8 cellular contexts compared by ENCODE assay signal in the genomic region with DNA sequence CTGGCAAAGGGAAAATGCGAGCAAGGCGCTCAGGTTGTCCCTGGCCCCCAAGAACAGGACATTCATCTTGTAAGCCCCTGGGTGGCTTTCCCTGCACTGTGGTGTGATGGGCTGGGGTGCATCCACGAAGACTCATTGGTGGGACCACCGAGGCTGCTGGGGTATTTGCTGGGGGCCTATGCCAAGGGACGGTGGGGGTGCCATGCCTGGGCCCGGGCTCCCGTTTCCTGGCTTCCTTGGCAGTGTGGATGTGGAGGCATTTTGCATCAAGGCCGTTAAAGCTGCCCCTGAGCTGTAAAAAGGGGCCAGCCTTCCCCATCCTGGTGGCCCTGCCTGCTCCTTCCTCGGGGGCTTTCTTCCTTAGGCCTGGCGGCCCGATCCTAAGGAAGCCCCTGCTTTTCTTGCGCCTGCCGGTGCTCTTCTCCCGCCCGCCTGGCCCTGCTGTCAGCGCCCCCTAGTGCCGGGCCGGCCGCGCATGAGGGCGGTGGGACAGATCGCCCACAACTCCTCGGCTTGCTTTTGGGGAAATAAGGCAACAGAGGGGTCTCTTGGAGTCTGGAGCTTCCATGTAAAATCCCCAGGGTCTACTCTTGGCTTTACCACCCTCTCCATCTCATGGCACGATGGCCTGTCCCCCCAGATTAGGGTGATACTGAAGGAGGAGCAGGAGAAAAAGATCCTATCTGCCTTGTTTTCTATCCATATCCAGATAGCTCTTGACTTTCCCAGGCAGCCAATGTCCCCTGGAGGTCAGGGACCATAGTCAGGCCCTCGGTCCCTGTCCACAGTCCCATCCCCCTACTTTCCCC. TPM values are rescaled to one million over a fixed set of nuclear protein-coding genes. Genes with fewer than 3 reads are reported as not detected.
DNase-seq lines count a peak whose midpoint lies in the region; ATAC-seq and TF ChIP-seq lines count a peak whose summit lies in the region.

No MANE protein-coding gene starts in this region.

- TF ChIP-seq POLR2A in gastroesophageal sphincter (IDR thresholded peaks at IDR 0.05) = no peak

- BruUV-seq in Calu3 (replicated peaks; lab: Mats Ljungman, UMichigan) = no TSS peak

- WGBS in gastroesophageal sphincter (ENCODE audit: low coverage in 1 of 2), 2 donors = 50% methylated on average over 1 of the region's 25 CpGs; no CpG with 5 or more reads in 1 of the 2 donors

- H3K4me1 ChIP-seq in gastroesophageal sphincter = peaks cover 0 to 25% (median 0%) of the 10 kb centered on the region in 3 donors

- no peak for TF ChIP-seq EP300 in gastroesophageal sphincter (IDR thresholded peaks at IDR 0.05)

- peaks cover 0 to 9% of the 10 kb centered on the region in 2 donors for H3K36me3 ChIP-seq in gastroesophageal sphincter

- H3K27ac ChIP-seq in gastroesophageal sphincter = peak overlapping the region in 1 of 4 donors; percentile 52

- H3K27me3 Mint-ChIP-seq in Calu3 (ENCODE audit: unreplicated experiment) = peaks cover 14% of the 10 kb centered on the region
- peaks cover 38% of the 10 kb centered on the region for H3K27me3 Mint-ChIP-seq in progenitor cell of endocrine pancreas

- DNase-seq in Calu3 (peak; percentile 65), Kasumi-1 (lab: John Stamatoyannopoulos, UW) (peak; percentile 56 to 61), progenitor cell of endocrine pancreas (ENCODE audit: low spot score, unreplicated experiment) (no peak), T1000 (lab: John Stamatoyannopoulos, UW) (no peak), mucosa of gallbladder (ENCODE audit: low spot score) (no peak)
- DNase-seq in activated CD8-positive, alpha-beta memory T cell treated with anti-CD3 and anti-CD28 coated beads for 24 hours = peak; percentile 79

- H3K4me3 ChIP-seq in gastroesophageal sphincter = peak overlapping the region in 1 of 2 donors; percentile 26

- CTCF ChIA-PET in Calu3 (lab: Charles Lee) = no interaction called here

- no peaks in the 10 kb centered on the region for H3K4me1 Mint-ChIP-seq in Calu3 (ENCODE audit: low read depth, unreplicated experiment)
- peaks cover 18% of the 10 kb centered on the region for H3K4me1 Mint-ChIP-seq in progenitor cell of endocrine pancreas (ENCODE audit: low read depth)

- H3K36me3 Mint-ChIP-seq in Calu3 (ENCODE audit: insufficient read depth, unreplicated experiment) (no peaks in the 10 kb centered on the region), progenitor cell of endocrine pancreas (ENCODE audit: insufficient read depth) (no peaks in the 10 kb centered on the region)

- H3K9me3 Mint-ChIP-seq in Calu3 (ENCODE audit: low read depth, unreplicated experiment) (no peaks in the 10 kb centered on the region), progenitor cell of endocrine pancreas (ENCODE audit: low read depth) (no peaks in the 10 kb centered on the region)

- TF ChIP-seq CTCF in Calu3 (IDR thresholded peaks at IDR 0.05; ENCODE audit: unreplicated experiment) (peak; percentile 46), gastroesophageal sphincter (IDR thresholded peaks at IDR 0.05) (peak in 3 of 4 experiments; percentile 82 to 94 (median 83)), progenitor cell of endocrine pancreas (IDR thresholded peaks at IDR 0.05; ENCODE audit: unreplicated experiment) (peak; percentile 89)

- H3K4me3 Mint-ChIP-seq in Calu3 (ENCODE audit: low read depth, unreplicated experiment) (no peak overlapping the region), progenitor cell of endocrine pancreas (ENCODE audit: low read depth) (no peak overlapping the region)

- ATAC-seq in gastroesophageal sphincter (peak; percentile 37), HG03460 (IDR thresholded peaks at IDR 0.05; ENCODE audit: unreplicated experiment) (no peak)

- H3K27ac Mint-ChIP-seq in Calu3 (ENCODE audit: unreplicated experiment) = no peak overlapping the region
- H3K27ac Mint-ChIP-seq in progenitor cell of endocrine pancreas = no peak overlapping the region

- intact Hi-C loops in Calu3 (cut with micrococcal nuclease; ENCODE audit: unreplicated experiment) = loop anchor here (5.0 to 10.0 kb wide), 2 partner anchors 388 to 665 kb away; no protein-coding TSS in a partner anchor

- no peaks in the 10 kb centered on the region for H3K9me3 ChIP-seq in gastroesophageal sphincter

- H3K27me3 ChIP-seq in gastroesophageal sphincter = no peaks in the 10 kb centered on the region

RNA-seq across cellular contexts. Expression of a gene that starts 9.8 kb away (rescaled TPM):
- total RNA-seq in Calu3 (2022) (0.14 and 0.15 TPM in 2 replicates), gastroesophageal sphincter (10 to 100 TPM; 19.0 to 33.6 (median 22.8) TPM), progenitor cell of endocrine pancreas (1.1 and 3.6 TPM in 2 replicates), mucosa of gallbladder (33.9 TPM)

Comparison
In these comparisons a context has a peak if more than half of its experiments do, and no peak if none do; other contexts are left out.
1. DNase-seq: peak in Calu3 (single experiment), Kasumi-1 (2 of 2) and activated CD8-positive, alpha-beta memory T cell treated with anti-CD3 and anti-CD28 coated beads for 24 hours (single experiment); none in progenitor cell of endocrine pancreas (single experiment), T1000 (single experiment) and mucosa of gallbladder (single experiment).
2. Peak in every context shown above with its lines, with median percentiles within 50 percentile points of each other: CTCF ChIP-seq.